Comparison of ENCODE assay signal across 9 cellular contexts in genomic region chr14:50823763-50824636, GRCh38. TPM values are rescaled to one million over a fixed set of nuclear protein-coding genes. Genes with fewer than 3 reads are reported as not detected.
DNase-seq lines count a peak whose midpoint lies in the region; ATAC-seq and TF ChIP-seq lines count a peak whose summit lies in the region.
"Had no signal": no experiment of that assay in that cellular context is flagged by ENCODE, and none has a peak within 500 bp of the region (broad histone marks: within the 10 kb centered on the region; RNA-seq: fewer than 3 reads in every experiment).

No MANE protein-coding gene starts in this region.

- no peaks in the 10 kb centered on the region for H3K9me3 ChIP-seq in neural cell (ENCODE audit: low read length)

- peaks cover 12% of the 10 kb centered on the region for H3F3A ChIP-seq in neural cell (ENCODE audit: insufficient read depth, low read length, poor library complexity, severe bottlenecking)

- peak overlapping the region; percentile 66 for H3K4me3 Mint-ChIP-seq in activated CD4-positive, alpha-beta T cell treated with anti-CD3 and anti-CD28 coated beads, Interleukin-2, amount 10 ng/mL, durations not matched to agents 7 days and 5 days
- H3K4me3 Mint-ChIP-seq in activated CD4-positive, alpha-beta memory T cell treated with anti-CD3 and anti-CD28 coated beads, Interleukin-2, amount 10 ng/mL, durations not matched to agents 7 days and 5 days, result no peak overlapping the region

- TF ChIP-seq EP300 in neural cell (conservative IDR thresholded peaks at IDR 0.05; ENCODE audit: poor library complexity, severe bottlenecking), result no peak

- H3K36me3 ChIP-seq in neural cell (ENCODE audit: insufficient read depth, low read length), result no peaks in the 10 kb centered on the region

- no peak for DNase-seq in activated CD4-positive, alpha-beta T cell treated with anti-CD3 and anti-CD28 coated beads, Interleukin-2, amount 10 ng/mL, durations not matched to agents 7 days and 5 days
- DNase-seq in activated CD4-positive, alpha-beta T cell treated with anti-CD3 and anti-CD28 coated beads, Interleukin-2, amount 50 U/mL, for 4 hours, result no peak
- no peak for DNase-seq in activated CD4-positive, alpha-beta memory T cell treated with anti-CD3 and anti-CD28 coated beads, Interleukin-2, amount 10 ng/mL, durations not matched to agents 7 days and 5 days
- no peak for DNase-seq in globus pallidus (ENCODE audit: low spot score)
- DNase-seq in AG08395 (ENCODE audit: low spot score), result no peak
- no peak for DNase-seq in NCI-H1417 treated with DMSO at 0.1 percent for 48 hours (lab: John Stamatoyannopoulos, UW)

- peaks cover 86% of the 10 kb centered on the region for H3K4me1 Mint-ChIP-seq in activated CD4-positive, alpha-beta T cell treated with anti-CD3 and anti-CD28 coated beads, Interleukin-2, amount 10 ng/mL, durations not matched to agents 7 days and 5 days
- H3K4me1 Mint-ChIP-seq in activated CD4-positive, alpha-beta memory T cell treated with anti-CD3 and anti-CD28 coated beads, Interleukin-2, amount 10 ng/mL, durations not matched to agents 7 days and 5 days, result peaks cover 70% of the 10 kb centered on the region

- H3K9ac ChIP-seq in neural cell (ENCODE audit: low read length), result no peak overlapping the region

- peak overlapping the region; percentile 6 for H3K4me3 ChIP-seq in neural cell (ENCODE audit: low read length)

- TF ChIP-seq RAD21 in neural cell (conservative IDR thresholded peaks at IDR 0.05), result no peak

- H4K20me1 ChIP-seq in neural cell (ENCODE audit: insufficient read depth), result no peaks in the 10 kb centered on the region

- POLR2A ChIA-PET in activated CD4-positive, alpha-beta T cell treated with anti-CD3 and anti-CD28 coated beads, Interleukin-2, amount 10 ng/mL, durations not matched to agents 7 days and 5 days (lab: Charles Lee), result no interaction called here
- POLR2A ChIA-PET in activated CD4-positive, alpha-beta memory T cell treated with anti-CD3 and anti-CD28 coated beads, Interleukin-2, amount 10 ng/mL, durations not matched to agents 7 days and 5 days (lab: Charles Lee), result interaction anchor here (1.1 to 3.3 kb wide), 2 partner anchors 7 to 30 kb away, joined by 3 to 14 read pairs; partner anchors contain the start of gene NIN

- no peak overlapping the region for H3K27ac ChIP-seq in neural cell (ENCODE audit: low read length)
- H3K27ac ChIP-seq: C4-2B had no signal

- H3K9me2 ChIP-seq in neural cell (ENCODE audit: insufficient read depth, low read length), result no peaks in the 10 kb centered on the region

- peak; percentile 60 for ATAC-seq in HG02870 (IDR thresholded peaks at IDR 0.05; ENCODE audit: unreplicated experiment)

- H3K27me3 ChIP-seq in neural cell (ENCODE audit: insufficient read depth, low read depth, low read length), result no peaks in the 10 kb centered on the region

- CTCF ChIA-PET in activated CD4-positive, alpha-beta T cell treated with anti-CD3 and anti-CD28 coated beads, Interleukin-2, amount 10 ng/mL, durations not matched to agents 7 days and 5 days (lab: Charles Lee), result interaction anchor here (0.6 to 1.3 kb wide), 3 partner anchors 12 to 61 kb away, joined by 3 read pairs; no protein-coding TSS in a partner anchor
- CTCF ChIA-PET in activated CD4-positive, alpha-beta memory T cell treated with anti-CD3 and anti-CD28 coated beads, Interleukin-2, amount 10 ng/mL, durations not matched to agents 7 days and 5 days (lab: Charles Lee), result interaction anchor here (3.7 kb wide), 1 partner anchor 36 kb away, joined by 19 read pairs; no protein-coding TSS in a partner anchor

- no peak overlapping the region for H3K4me2 ChIP-seq in neural cell (ENCODE audit: low read length)

- no peaks in the 10 kb centered on the region for H3K27me3 Mint-ChIP-seq in activated CD4-positive, alpha-beta T cell treated with anti-CD3 and anti-CD28 coated beads, Interleukin-2, amount 10 ng/mL, durations not matched to agents 7 days and 5 days
- peaks cover 2% of the 10 kb centered on the region for H3K27me3 Mint-ChIP-seq in activated CD4-positive, alpha-beta memory T cell treated with anti-CD3 and anti-CD28 coated beads, Interleukin-2, amount 10 ng/mL, durations not matched to agents 7 days and 5 days

- peaks cover 4% of the 10 kb centered on the region for H3K9me3 Mint-ChIP-seq in activated CD4-positive, alpha-beta T cell treated with anti-CD3 and anti-CD28 coated beads, Interleukin-2, amount 10 ng/mL, durations not matched to agents 7 days and 5 days
- no peaks in the 10 kb centered on the region for H3K9me3 Mint-ChIP-seq in activated CD4-positive, alpha-beta memory T cell treated with anti-CD3 and anti-CD28 coated beads, Interleukin-2, amount 10 ng/mL, durations not matched to agents 7 days and 5 days

- H3K79me2 ChIP-seq in neural cell (replicated peaks; ENCODE audit: insufficient read depth, low read length), result peaks cover 93% of the 10 kb centered on the region

- peak overlapping the region; percentile 89 for H3K27ac Mint-ChIP-seq in activated CD4-positive, alpha-beta T cell treated with anti-CD3 and anti-CD28 coated beads, Interleukin-2, amount 10 ng/mL, durations not matched to agents 7 days and 5 days
- peak overlapping the region; percentile 60 for H3K27ac Mint-ChIP-seq in activated CD4-positive, alpha-beta memory T cell treated with anti-CD3 and anti-CD28 coated beads, Interleukin-2, amount 10 ng/mL, durations not matched to agents 7 days and 5 days

- no peak for TF ChIP-seq CTCF in neural cell (IDR thresholded peaks at IDR 0.05; ENCODE audit: poor library complexity, severe bottlenecking)

- H3K36me3 Mint-ChIP-seq in activated CD4-positive, alpha-beta T cell treated with anti-CD3 and anti-CD28 coated beads, Interleukin-2, amount 10 ng/mL, durations not matched to agents 7 days and 5 days (ENCODE audit: low read depth), result peaks cover 66% of the 10 kb centered on the region
- H3K36me3 Mint-ChIP-seq in activated CD4-positive, alpha-beta memory T cell treated with anti-CD3 and anti-CD28 coated beads, Interleukin-2, amount 10 ng/mL, durations not matched to agents 7 days and 5 days (ENCODE audit: low read depth), result peaks cover 42% of the 10 kb centered on the region

- no peak overlapping the region for H2AFZ ChIP-seq in neural cell (ENCODE audit: low read depth, low read length)

TF ChIP-seq in neural cell, 6 proteins besides CTCF, POLR2A, EP300 and RAD21:
- TF ChIP-seq REST (IDR thresholded peaks at IDR 0.05; ENCODE audit: borderline replicate concordance) (no peak), EZH2 (IDR thresholded peaks at IDR 0.05; ENCODE audit: borderline replicate concordance, insufficient read depth, low read length, poor library complexity, severe bottlenecking) (no peak), POLR2AphosphoS5 (IDR thresholded peaks at IDR 0.05) (no peak), MXI1 (conservative IDR thresholded peaks at IDR 0.05; ENCODE audit: poor library complexity, severe bottlenecking) (no peak), SMC3 (conservative IDR thresholded peaks at IDR 0.05; ENCODE audit: poor library complexity) (no peak), TAF1 (IDR thresholded peaks at IDR 0.05; ENCODE audit: low read depth) (no peak)
TF ChIP-seq in neural cell: peak in this region for 0.

RNA-seq across cellular contexts. Expression of gene NIN, which starts 7.0 kb away (rescaled TPM):
- total RNA-seq in activated CD4-positive, alpha-beta T cell treated with anti-CD3 and anti-CD28 coated beads, Interleukin-2, amount 10 ng/mL, durations not matched to agents 7 days and 5 days, result 10 to 100 TPM; 94.5 to 95.2 TPM
- 10 to 100 TPM; 50.3 to 56.5 TPM for total RNA-seq in activated CD4-positive, alpha-beta memory T cell treated with anti-CD3 and anti-CD28 coated beads, Interleukin-2, amount 10 ng/mL, durations not matched to agents 7 days and 5 days
- 34.1 and 47.6 TPM in 2 replicates for polyA plus RNA-seq in neural cell
- 57.9 and 63.6 TPM in 2 replicates for polyA minus RNA-seq in neural cell

RNA-seq across cellular contexts. Expression of gene ABHD12B, which starts 47.9 kb away (rescaled TPM):
- total RNA-seq in activated CD4-positive, alpha-beta T cell treated with anti-CD3 and anti-CD28 coated beads, Interleukin-2, amount 10 ng/mL, durations not matched to agents 7 days and 5 days, result not detected
- total RNA-seq in activated CD4-positive, alpha-beta memory T cell treated with anti-CD3 and anti-CD28 coated beads, Interleukin-2, amount 10 ng/mL, durations not matched to agents 7 days and 5 days, result not detected
- not detected in 2 replicates for polyA plus RNA-seq in neural cell
- not detected in 2 replicates for polyA minus RNA-seq in neural cell
